In the genomic region with DNA sequence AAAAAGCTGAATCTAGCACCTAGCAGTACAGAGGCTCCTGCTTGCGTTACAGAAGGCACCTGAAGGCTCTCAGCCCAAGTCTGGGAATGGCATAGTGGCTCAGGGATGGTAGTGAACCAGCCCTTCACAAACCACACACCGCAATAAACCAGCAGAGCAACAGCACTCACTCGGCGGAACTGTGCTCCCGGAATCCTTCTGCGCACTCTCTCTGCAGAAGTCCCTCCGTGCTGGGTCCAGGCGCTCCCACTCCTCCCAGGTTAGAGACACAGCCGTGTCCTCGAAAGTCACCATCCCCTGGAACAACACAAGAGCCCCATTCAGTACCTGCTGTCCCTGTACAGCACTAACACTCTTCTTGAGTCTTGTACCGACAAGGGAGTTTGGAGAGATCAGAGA, we compare ENCODE assay signal across 9 cellular contexts. TPM values are rescaled to one million over a fixed set of nuclear protein-coding genes. Genes with fewer than 3 reads are reported as not detected.
DNase-seq lines count a peak whose midpoint lies in the region; TF ChIP-seq lines count a peak whose summit lies in the region.
"Had no signal": no experiment of that assay in that cellular context is flagged by ENCODE, and none has a peak within 500 bp of the region (broad histone marks: within the 10 kb centered on the region; RNA-seq: fewer than 3 reads in every experiment).

No MANE protein-coding gene starts in this region.

- no TSS peak for BruUV-seq in mammary epithelial cell (replicated peaks; lab: Mats Ljungman, UMichigan)

- 66% methylated on average over 11 of the region's 11 CpGs for WGBS in mammary epithelial cell (ENCODE audit: low coverage, missing lambda C conversion rate)

- no peak overlapping the region for H2AFZ ChIP-seq in mammary epithelial cell (ENCODE audit: low read depth, low read length)

- H3K4me3 ChIP-seq in BE2C (ENCODE audit: low read depth, low read length) (peak overlapping the region; percentile 95), mammary epithelial cell (replicated peaks in 1 of 3; ENCODE audit: insufficient read depth in 1 of 3, low read depth in 2 of 3, low read length in 3 of 3) (peak overlapping the region; percentile 63 to 91 (median 73)), muscle layer of colon (ENCODE audit: low read depth in 1 of 2, low read length in 2 of 2) (peak overlapping the region; percentile 32 to 100)

- CTCF ChIA-PET in mammary epithelial cell (lab: Charles Lee; ENCODE audit: low non-redundant PET), result no interaction called here

- no peaks in the 10 kb centered on the region for H3K27me3 ChIP-seq in BE2C
- H3K27me3 ChIP-seq in mammary epithelial cell (ENCODE audit: insufficient read depth, low read length), result no peaks in the 10 kb centered on the region
- H3K27me3 ChIP-seq in muscle layer of colon (ENCODE audit: control insufficient read depth in 1 of 2, insufficient read depth in 2 of 2, low read length in 2 of 2), result no peaks in the 10 kb centered on the region

- TF ChIP-seq CTCF in BE2C (IDR thresholded peaks at IDR 0.05; ENCODE audit: low read depth, low read length) (no peak), mammary epithelial cell (conservative IDR thresholded peaks at IDR 0.05 in 1 of 2, IDR thresholded peaks at IDR 0.05 in 1 of 2; ENCODE audit: extremely low read depth in 1 of 2, insufficient read depth in 1 of 2, low read depth in 1 of 2, low read length in 2 of 2) (no peak), GM10266 (IDR thresholded peaks at IDR 0.05; ENCODE audit: control insufficient read depth, insufficient read depth, low read depth, missing control alignments) (no peak)

- in situ Hi-C loops in mammary epithelial cell (cut with MboI; ENCODE audit: low sequenced_read_pairs in 2 of 2), result no loop called here

- H3K36me3 ChIP-seq in BE2C (peaks cover 38% of the 10 kb centered on the region), mammary epithelial cell (ENCODE audit: insufficient read depth, low read length) (peaks cover 15% of the 10 kb centered on the region), muscle layer of colon (ENCODE audit: insufficient read depth, low read length) (peaks cover 21% of the 10 kb centered on the region)

- H3K9ac ChIP-seq in mammary epithelial cell (ENCODE audit: insufficient read depth, low read length) (no peak overlapping the region), muscle layer of colon (ENCODE audit: low read length) (no peak overlapping the region)

- H3K27ac ChIP-seq in mammary epithelial cell (ENCODE audit: insufficient read depth, low read depth, low read length), result no peak overlapping the region
- H3K27ac ChIP-seq in muscle layer of colon (ENCODE audit: low read depth, low read length), result no peak overlapping the region

- intact Hi-C loops in mammary epithelial cell (cut with micrococcal nuclease), result no loop called here

- peak overlapping the region; percentile 91 for H3K4me2 ChIP-seq in mammary epithelial cell (ENCODE audit: insufficient read depth, low read depth, low read length)

- DNase-seq in BE2C (no peak), Kasumi-1 (lab: John Stamatoyannopoulos, UW) (peak; percentile 33 to 44), mammary epithelial cell (peak; percentile 8), cerebellar cortex (ENCODE audit: low spot score) (no peak), GM10266 (ENCODE audit: extremely low spot score) (no peak), NCI-H1694 (lab: John Stamatoyannopoulos, UW) (no peak), iPS-NIHi7 (ENCODE audit: extremely low spot score) (no peak)
- DNase-seq: activated CD8-positive, alpha-beta memory T cell treated with anti-CD3 and anti-CD28 coated beads for 24 hours had no signal

- peaks cover 68% of the 10 kb centered on the region for H3K79me2 ChIP-seq in mammary epithelial cell (ENCODE audit: insufficient read depth, low read length)

- H4K20me1 ChIP-seq in mammary epithelial cell (ENCODE audit: insufficient read depth, low read length), result no peaks in the 10 kb centered on the region

- H3K9me3 ChIP-seq in BE2C (peaks cover 6% of the 10 kb centered on the region), mammary epithelial cell (replicated peaks; ENCODE audit: insufficient read depth, low read length) (peaks cover 9% of the 10 kb centered on the region), muscle layer of colon (ENCODE audit: low read length) (peaks cover 9% of the 10 kb centered on the region)

- H3K4me1 ChIP-seq in BE2C (no peaks in the 10 kb centered on the region), mammary epithelial cell (ENCODE audit: insufficient read depth, low read length) (peaks cover 12% of the 10 kb centered on the region), muscle layer of colon (ENCODE audit: insufficient read depth, low read length) (peaks cover 24% of the 10 kb centered on the region)

- dilution Hi-C loops in mammary epithelial cell (cut with HindIII; ENCODE audit: low sequenced_read_pairs), result no loop called here

RNA-seq across cellular contexts. Expression of gene ZNF394, which starts 1.5 kb away (rescaled TPM):
- polyA plus RNA-seq in BE2C (2012; ENCODE audit: insufficient read depth, insufficient read length, low read depth), result 35.2 TPM
- 10 to 100 TPM; 17.2 to 19.2 TPM for total RNA-seq in mammary epithelial cell
- polyA plus RNA-seq in mammary epithelial cell, result 10.1 TPM
- polyA minus RNA-seq in mammary epithelial cell, result 14.4 TPM

RNA-seq across cellular contexts. Expression of gene ZKSCAN5, which starts 5.9 kb away (rescaled TPM):
- 21.0 TPM for polyA plus RNA-seq in BE2C (2012; ENCODE audit: insufficient read depth, insufficient read length, low read depth)
- total RNA-seq in mammary epithelial cell, result 10 to 100 TPM; 11.7 to 11.9 TPM
- polyA plus RNA-seq in mammary epithelial cell, result 7.1 TPM
- 14.0 TPM for polyA minus RNA-seq in mammary epithelial cell

RNA-seq across cellular contexts. Expression of gene ZNF789, which starts 25.9 kb away (rescaled TPM):
- polyA plus RNA-seq in BE2C (2012; ENCODE audit: insufficient read depth, insufficient read length, low read depth), result 5.5 TPM
- 1 to 10 TPM; 6.0 to 8.6 TPM for total RNA-seq in mammary epithelial cell
- 3.8 TPM for polyA plus RNA-seq in mammary epithelial cell
- polyA minus RNA-seq in mammary epithelial cell, result 3.0 TPM

RNA-seq across cellular contexts. Expression of gene ATP5MF, which starts 32.6 kb away (rescaled TPM):
- 733 TPM for polyA plus RNA-seq in BE2C (2012; ENCODE audit: insufficient read depth, insufficient read length, low read depth)
- 100 to 1,000 TPM; 356 to 381 TPM for total RNA-seq in mammary epithelial cell
- 3,651 TPM for polyA plus RNA-seq in mammary epithelial cell
- 191 TPM for polyA minus RNA-seq in mammary epithelial cell

RNA-seq across cellular contexts. Expression of gene FAM200A, which starts 53.4 kb away (rescaled TPM):
- 7.0 TPM for polyA plus RNA-seq in BE2C (2012; ENCODE audit: insufficient read depth, insufficient read length, low read depth)
- 1 to 10 TPM; 4.6 to 7.8 TPM for total RNA-seq in mammary epithelial cell
- polyA plus RNA-seq in mammary epithelial cell, result 4.7 TPM
- polyA minus RNA-seq in mammary epithelial cell, result 1.2 TPM

Comparison
In these comparisons a context has a peak if more than half of its experiments do, and no peak if none do; other contexts are left out.
1. DNase-seq: peak in Kasumi-1 (2 of 2) and mammary epithelial cell (single experiment); none in BE2C (single experiment), cerebellar cortex (single experiment), GM10266 (single experiment), NCI-H1694 (single experiment) and iPS-NIHi7 (single experiment).
2. Peak in every context shown above with its lines, with median percentiles within 50 percentile points of each other: H3K4me3 ChIP-seq.